14 cellular contexts compared by ENCODE assay signal in genomic region chr21:38921511-38922215, GRCh38.
DNase-seq lines count a peak whose midpoint lies in the region; ATAC-seq and TF ChIP-seq lines count a peak whose summit lies in the region.
"Had no signal": no experiment of that assay in that cellular context is flagged by ENCODE, and none has a peak within 500 bp of the region (broad histone marks: within the 10 kb centered on the region; RNA-seq: fewer than 3 reads in every experiment).

No MANE protein-coding gene starts in this region.

- no peak for ATAC-seq in RWPE2 (ENCODE audit: low read depth)
- no peak for ATAC-seq in GM21367 (IDR thresholded peaks at IDR 0.05; ENCODE audit: unreplicated experiment)
- ATAC-seq in HG02623 (IDR thresholded peaks at IDR 0.05; ENCODE audit: unreplicated experiment), result no peak

- no peak overlapping the region for H2AFZ ChIP-seq in ACC112 (ENCODE audit: low read length, unreplicated experiment)

- peaks cover 24% of the 10 kb centered on the region for H3K4me1 ChIP-seq in ACC112 (ENCODE audit: control insufficient read depth, insufficient read depth, low read length, unreplicated experiment)
- H3K4me1 ChIP-seq in RWPE2 (ENCODE audit: insufficient read depth, poor library complexity, severe bottlenecking), result peaks cover 20% of the 10 kb centered on the region
- H3K4me1 ChIP-seq in rectal smooth muscle tissue (ENCODE audit: control insufficient read depth, insufficient read depth, low read length), result peaks cover 13% of the 10 kb centered on the region

- H3K9ac ChIP-seq in rectal smooth muscle tissue (ENCODE audit: low read length), result no peak overlapping the region

- no peaks in the 10 kb centered on the region for H3K36me3 ChIP-seq in ACC112 (ENCODE audit: insufficient read depth, low read length)
- H3K36me3 ChIP-seq in RWPE2 (ENCODE audit: low read depth), result no peaks in the 10 kb centered on the region
- no peaks in the 10 kb centered on the region for H3K36me3 ChIP-seq in rectal smooth muscle tissue (ENCODE audit: control insufficient read depth, insufficient read depth, low read length)
- H3K36me3 ChIP-seq: heart right ventricle had no signal

- H3K27ac ChIP-seq in ACC112 (ENCODE audit: low read depth, low read length) (peak overlapping the region; percentile 31; the same call in 1 of the 2 replicates), RWPE2 (ENCODE audit: poor library complexity, severe bottlenecking) (peak overlapping the region; percentile 47), rectal smooth muscle tissue (ENCODE audit: low read depth, low read length) (peak overlapping the region; percentile 56)

- H3K4me3 ChIP-seq in ACC112 (ENCODE audit: low read depth, low read length), result peak overlapping the region; percentile 39; the same call in 1 of the 2 replicates
- no peak overlapping the region for H3K4me3 ChIP-seq in RWPE2 (ENCODE audit: severe bottlenecking)
- H3K4me3 ChIP-seq in fibroblast of mammary gland (ENCODE audit: control insufficient read depth, low read depth, low read length), result no peak overlapping the region
- H3K4me3 ChIP-seq in rectal smooth muscle tissue (ENCODE audit: low read length), result no peak overlapping the region
- H3K4me3 ChIP-seq: heart right ventricle had no signal

- TF ChIP-seq CTCF in RWPE2 (IDR thresholded peaks at IDR 0.05; ENCODE audit: poor library complexity, severe bottlenecking) (no peak), fibroblast of mammary gland (conservative IDR thresholded peaks at IDR 0.05; ENCODE audit: control insufficient read depth, insufficient read depth, low read depth, low read length) (no peak)

- no peaks in the 10 kb centered on the region for H3K9me3 ChIP-seq in RWPE2 (ENCODE audit: severe bottlenecking)
- H3K9me3 ChIP-seq: heart right ventricle had no signal

- DNase-seq in RWPE2 (ENCODE audit: low spot score) (no peak), fibroblast of mammary gland (ENCODE audit: low read depth) (peak; percentile 73), NCI-H2107 treated with DMSO at 0.1 percent for 48 hours (lab: John Stamatoyannopoulos, UW; ENCODE audit: unreplicated experiment) (no peak)
- no peak for DNase-seq in stimulated activated CD4-positive, alpha-beta T cell treated with anti-CD3 and anti-CD28 coated beads, Interleukin-4, amount 100 ng/mL, for 24 hours
- DNase-seq: activated CD8-positive, alpha-beta memory T cell treated with anti-CD3 and anti-CD28 coated beads for 24 hours; activated naive CD4-positive, alpha-beta T cell treated with anti-CD3 and anti-CD28 coated beads, Interleukin-2, amount 50 U/mL, for 16 hours; DMS79 treated with DMSO at 0.1 percent for 48 hours; heart right ventricle; Karpas-422; T1000 had no signal

- no peaks in the 10 kb centered on the region for H3K79me2 ChIP-seq in ACC112 (ENCODE audit: control insufficient read depth, insufficient read depth, low read length, unreplicated experiment)

- no peaks in the 10 kb centered on the region for H3K27me3 ChIP-seq in ACC112 (ENCODE audit: insufficient read depth, low read length)
- H3K27me3 ChIP-seq in RWPE2 (ENCODE audit: insufficient read depth, poor library complexity, severe bottlenecking), result no peaks in the 10 kb centered on the region
- no peaks in the 10 kb centered on the region for H3K27me3 ChIP-seq in rectal smooth muscle tissue (ENCODE audit: control insufficient read depth, insufficient read depth, low read length)
- H3K27me3 ChIP-seq: heart right ventricle had no signal
